In the genomic region with DNA sequence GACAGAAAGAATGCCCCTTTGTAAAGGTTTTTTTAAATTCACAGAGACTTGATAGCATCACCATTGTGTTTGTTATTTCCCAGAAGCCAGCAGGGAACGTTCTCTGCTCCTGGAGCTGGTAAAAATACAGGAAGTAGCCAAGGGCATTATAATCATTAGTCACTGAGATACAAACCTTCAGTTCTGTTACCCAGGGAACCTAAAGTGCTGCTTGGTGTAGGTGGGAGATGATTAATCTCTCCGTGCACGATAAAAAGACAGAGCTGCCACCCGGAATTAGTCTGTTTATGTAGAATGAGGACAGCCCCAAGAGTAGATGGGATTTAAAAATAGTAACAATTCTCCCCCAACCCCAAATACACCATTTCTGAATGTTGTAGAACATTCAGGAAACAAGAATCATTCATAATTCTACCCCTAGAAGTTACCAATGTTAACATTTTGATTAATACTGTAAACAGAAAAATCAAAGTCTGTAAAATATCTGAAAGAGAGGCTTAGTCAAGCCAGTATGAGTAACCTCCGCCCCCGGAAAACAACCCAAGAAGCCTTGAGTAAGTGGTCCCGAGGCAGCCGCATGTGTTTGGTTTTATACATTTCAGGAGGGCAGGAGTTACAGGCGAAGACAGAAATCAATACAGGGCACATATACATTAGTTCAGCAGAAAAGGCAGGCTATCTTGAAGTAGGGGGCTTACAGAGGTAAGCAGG, we compare ENCODE assay signal across 1 cellular context.
TF ChIP-seq lines count a peak whose summit lies in the region.

No MANE protein-coding gene starts in this region.

TF ChIP-seq in K562, 482 proteins besides CTCF, POLR2A, EP300 and RAD21 (continued from another document and continues in another):
- TF ChIP-seq, protein P1, sequence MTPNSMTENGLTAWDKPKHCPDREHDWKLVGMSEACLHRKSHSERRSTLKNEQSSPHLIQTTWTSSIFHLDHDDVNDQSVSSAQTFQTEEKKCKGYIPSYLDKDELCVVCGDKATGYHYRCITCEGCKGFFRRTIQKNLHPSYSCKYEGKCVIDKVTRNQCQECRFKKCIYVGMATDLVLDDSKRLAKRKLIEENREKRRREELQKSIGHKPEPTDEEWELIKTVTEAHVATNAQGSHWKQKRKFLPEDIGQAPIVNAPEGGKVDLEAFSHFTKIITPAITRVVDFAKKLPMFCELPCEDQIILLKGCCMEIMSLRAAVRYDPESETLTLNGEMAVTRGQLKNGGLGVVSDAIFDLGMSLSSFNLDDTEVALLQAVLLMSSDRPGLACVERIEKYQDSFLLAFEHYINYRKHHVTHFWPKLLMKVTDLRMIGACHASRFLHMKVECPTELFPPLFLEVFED (CRISPR knock-in tag; conservative IDR thresholded peaks at IDR 0.05): no peak
- TF ChIP-seq, protein P2, sequence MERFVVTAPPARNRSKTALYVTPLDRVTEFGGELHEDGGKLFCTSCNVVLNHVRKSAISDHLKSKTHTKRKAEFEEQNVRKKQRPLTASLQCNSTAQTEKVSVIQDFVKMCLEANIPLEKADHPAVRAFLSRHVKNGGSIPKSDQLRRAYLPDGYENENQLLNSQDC (CRISPR knock-in tag; IDR thresholded peaks at IDR 0.05): no peak
- TF ChIP-seq JUND (IDR thresholded peaks at IDR 0.05; ENCODE audit: borderline replicate concordance, low read depth, low read length): 0 out of 2 replicates have a peak, but pooled peaks have one; percentile 1
- TF ChIP-seq JUND (tag; IDR thresholded peaks at IDR 0.05; ENCODE audit: borderline replicate concordance, low read depth, low read length): peak; percentile 21; the same call in 1 of the 3 replicates
- no peak for TF ChIP-seq ZNF134 (CRISPR knock-in tag; conservative IDR thresholded peaks at IDR 0.05)
- TF ChIP-seq POLR3G (IDR thresholded peaks at IDR 0.05; ENCODE audit: extremely low read depth, insufficient read length, insufficient replicate concordance): no peak
- no peak for TF ChIP-seq RBM15 (IDR thresholded peaks at IDR 0.05; ENCODE audit: insufficient read depth, low read length)
- TF ChIP-seq, protein P3, sequence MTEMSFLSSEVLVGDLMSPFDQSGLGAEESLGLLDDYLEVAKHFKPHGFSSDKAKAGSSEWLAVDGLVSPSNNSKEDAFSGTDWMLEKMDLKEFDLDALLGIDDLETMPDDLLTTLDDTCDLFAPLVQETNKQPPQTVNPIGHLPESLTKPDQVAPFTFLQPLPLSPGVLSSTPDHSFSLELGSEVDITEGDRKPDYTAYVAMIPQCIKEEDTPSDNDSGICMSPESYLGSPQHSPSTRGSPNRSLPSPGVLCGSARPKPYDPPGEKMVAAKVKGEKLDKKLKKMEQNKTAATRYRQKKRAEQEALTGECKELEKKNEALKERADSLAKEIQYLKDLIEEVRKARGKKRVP (CRISPR knock-in tag; IDR thresholded peaks at IDR 0.05): no peak
- TF ChIP-seq, protein P4, sequence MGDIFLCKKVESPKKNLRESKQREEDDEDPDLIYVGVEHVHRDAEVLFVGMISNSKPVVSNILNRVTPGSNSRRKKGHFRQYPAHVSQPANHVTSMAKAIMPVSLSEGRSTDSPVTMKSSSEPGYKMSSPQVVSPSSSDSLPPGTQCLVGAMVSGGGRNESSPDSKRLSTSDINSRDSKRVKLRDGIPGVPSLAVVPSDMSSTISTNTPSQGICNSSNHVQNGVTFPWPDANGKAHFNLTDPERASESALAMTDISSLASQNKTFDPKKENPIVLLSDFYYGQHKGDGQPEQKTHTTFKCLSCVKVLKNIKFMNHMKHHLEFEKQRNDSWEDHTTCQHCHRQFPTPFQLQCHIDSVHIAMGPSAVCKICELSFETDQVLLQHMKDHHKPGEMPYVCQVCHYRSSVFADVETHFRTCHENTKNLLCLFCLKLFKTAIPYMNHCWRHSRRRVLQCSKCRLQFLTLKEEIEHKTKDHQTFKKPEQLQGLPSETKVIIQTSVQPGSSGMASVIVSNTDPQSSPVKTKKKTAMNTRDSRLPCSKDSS (IDR thresholded peaks at IDR 0.05; ENCODE audit: low read depth, partially characterized antibody): no peak
- TF ChIP-seq KLF10 (CRISPR knock-in tag; IDR thresholded peaks at IDR 0.05): no peak
- no peak for TF ChIP-seq CBX5 (IDR thresholded peaks at IDR 0.05; ENCODE audit: borderline replicate concordance, low read depth)
- TF ChIP-seq DPF2 (IDR thresholded peaks at IDR 0.05): peak; percentile 39; the same call in 1 of the 2 replicates
- TF ChIP-seq, protein P5, sequence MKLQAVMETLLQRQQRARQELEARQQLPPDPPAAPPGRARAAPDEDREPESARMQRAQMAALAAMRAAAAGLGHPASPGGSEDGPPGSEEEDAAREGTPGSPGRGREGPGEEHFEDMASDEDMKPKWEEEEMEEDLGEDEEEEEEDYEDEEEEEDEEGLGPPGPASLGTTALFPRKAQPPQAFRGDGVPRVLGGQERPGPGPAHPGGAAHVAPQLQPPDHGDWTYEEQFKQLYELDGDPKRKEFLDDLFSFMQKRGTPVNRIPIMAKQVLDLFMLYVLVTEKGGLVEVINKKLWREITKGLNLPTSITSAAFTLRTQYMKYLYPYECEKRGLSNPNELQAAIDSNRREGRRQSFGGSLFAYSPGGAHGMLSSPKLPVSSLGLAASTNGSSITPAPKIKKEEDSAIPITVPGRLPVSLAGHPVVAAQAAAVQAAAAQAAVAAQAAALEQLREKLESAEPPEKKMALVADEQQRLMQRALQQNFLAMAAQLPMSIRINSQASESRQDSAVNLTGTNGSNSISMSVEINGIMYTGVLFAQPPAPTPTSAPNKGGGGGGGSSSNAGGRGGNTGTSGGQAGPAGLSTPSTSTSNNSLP (IDR thresholded peaks at IDR 0.05; ENCODE audit: borderline replicate concordance, low read depth, low read length): no peak
- no peak for TF ChIP-seq GATAD2A (IDR thresholded peaks at IDR 0.05)
- TF ChIP-seq NR2F6 (CRISPR knock-in tag; IDR thresholded peaks at IDR 0.05): no peak
- TF ChIP-seq SPI1 (IDR thresholded peaks at IDR 0.05; ENCODE audit: borderline replicate concordance, low read depth, low read length): peak; percentile 47; the same call in 1 of the 2 replicates
- TF ChIP-seq, protein P6, sequence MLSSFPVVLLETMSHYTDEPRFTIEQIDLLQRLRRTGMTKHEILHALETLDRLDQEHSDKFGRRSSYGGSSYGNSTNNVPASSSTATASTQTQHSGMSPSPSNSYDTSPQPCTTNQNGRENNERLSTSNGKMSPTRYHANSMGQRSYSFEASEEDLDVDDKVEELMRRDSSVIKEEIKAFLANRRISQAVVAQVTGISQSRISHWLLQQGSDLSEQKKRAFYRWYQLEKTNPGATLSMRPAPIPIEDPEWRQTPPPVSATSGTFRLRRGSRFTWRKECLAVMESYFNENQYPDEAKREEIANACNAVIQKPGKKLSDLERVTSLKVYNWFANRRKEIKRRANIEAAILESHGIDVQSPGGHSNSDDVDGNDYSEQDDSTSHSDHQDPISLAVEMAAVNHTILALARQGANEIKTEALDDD (IDR thresholded peaks at IDR 0.05): no peak
- no peak for TF ChIP-seq ARID1B (IDR thresholded peaks at IDR 0.05)
- no peak for TF ChIP-seq NONO (IDR thresholded peaks at IDR 0.05; ENCODE audit: low read depth in 2 of 2, low read length in 1 of 2)
- TF ChIP-seq HNRNPK (IDR thresholded peaks at IDR 0.05; ENCODE audit: low read depth, low read length, poor library complexity, severe bottlenecking): no peak
- no peak for TF ChIP-seq ELF4 (CRISPR knock-in tag; IDR thresholded peaks at IDR 0.05)
- TF ChIP-seq, protein P7, sequence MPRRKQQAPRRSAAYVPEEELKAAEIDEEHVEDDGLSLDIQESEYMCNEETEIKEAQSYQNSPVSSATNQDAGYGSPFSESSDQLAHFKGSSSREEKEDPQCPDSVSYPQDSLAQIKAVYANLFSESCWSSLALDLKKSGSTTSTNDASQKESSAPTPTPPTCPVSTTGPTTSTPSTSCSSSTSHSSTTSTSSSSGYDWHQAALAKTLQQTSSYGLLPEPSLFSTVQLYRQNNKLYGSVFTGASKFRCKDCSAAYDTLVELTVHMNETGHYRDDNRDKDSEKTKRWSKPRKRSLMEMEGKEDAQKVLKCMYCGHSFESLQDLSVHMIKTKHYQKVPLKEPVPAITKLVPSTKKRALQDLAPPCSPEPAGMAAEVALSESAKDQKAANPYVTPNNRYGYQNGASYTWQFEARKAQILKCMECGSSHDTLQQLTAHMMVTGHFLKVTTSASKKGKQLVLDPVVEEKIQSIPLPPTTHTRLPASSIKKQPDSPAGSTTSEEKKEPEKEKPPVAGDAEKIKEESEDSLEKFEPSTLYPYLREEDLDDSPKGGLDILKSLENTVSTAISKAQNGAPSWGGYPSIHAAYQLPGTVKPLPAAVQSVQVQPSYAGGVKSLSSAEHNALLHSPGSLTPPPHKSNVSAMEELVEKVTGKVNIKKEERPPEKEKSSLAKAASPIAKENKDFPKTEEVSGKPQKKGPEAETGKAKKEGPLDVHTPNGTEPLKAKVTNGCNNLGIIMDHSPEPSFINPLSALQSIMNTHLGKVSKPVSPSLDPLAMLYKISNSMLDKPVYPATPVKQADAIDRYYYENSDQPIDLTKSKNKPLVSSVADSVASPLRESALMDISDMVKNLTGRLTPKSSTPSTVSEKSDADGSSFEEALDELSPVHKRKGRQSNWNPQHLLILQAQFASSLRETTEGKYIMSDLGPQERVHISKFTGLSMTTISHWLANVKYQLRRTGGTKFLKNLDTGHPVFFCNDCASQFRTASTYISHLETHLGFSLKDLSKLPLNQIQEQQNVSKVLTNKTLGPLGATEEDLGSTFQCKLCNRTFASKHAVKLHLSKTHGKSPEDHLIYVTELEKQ (CRISPR knock-in tag; IDR thresholded peaks at IDR 0.05): no peak
- TF ChIP-seq DNMT1 (IDR thresholded peaks at IDR 0.05): no peak
- TF ChIP-seq, protein P8, sequence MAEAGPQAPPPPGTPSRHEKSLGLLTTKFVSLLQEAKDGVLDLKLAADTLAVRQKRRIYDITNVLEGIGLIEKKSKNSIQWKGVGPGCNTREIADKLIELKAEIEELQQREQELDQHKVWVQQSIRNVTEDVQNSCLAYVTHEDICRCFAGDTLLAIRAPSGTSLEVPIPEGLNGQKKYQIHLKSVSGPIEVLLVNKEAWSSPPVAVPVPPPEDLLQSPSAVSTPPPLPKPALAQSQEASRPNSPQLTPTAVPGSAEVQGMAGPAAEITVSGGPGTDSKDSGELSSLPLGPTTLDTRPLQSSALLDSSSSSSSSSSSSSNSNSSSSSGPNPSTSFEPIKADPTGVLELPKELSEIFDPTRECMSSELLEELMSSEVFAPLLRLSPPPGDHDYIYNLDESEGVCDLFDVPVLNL (CRISPR knock-in tag; IDR thresholded peaks at IDR 0.05; ENCODE audit: low read depth): no peak
- TF ChIP-seq THRAP3 (IDR thresholded peaks at IDR 0.05; ENCODE audit: borderline replicate concordance): no peak
- TF ChIP-seq, protein P9, sequence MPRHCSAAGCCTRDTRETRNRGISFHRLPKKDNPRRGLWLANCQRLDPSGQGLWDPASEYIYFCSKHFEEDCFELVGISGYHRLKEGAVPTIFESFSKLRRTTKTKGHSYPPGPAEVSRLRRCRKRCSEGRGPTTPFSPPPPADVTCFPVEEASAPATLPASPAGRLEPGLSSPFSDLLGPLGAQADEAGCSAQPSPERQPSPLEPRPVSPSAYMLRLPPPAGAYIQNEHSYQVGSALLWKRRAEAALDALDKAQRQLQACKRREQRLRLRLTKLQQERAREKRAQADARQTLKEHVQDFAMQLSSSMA (CRISPR knock-in tag; IDR thresholded peaks at IDR 0.05): no peak
- TF ChIP-seq SMC3 (conservative IDR thresholded peaks at IDR 0.05; ENCODE audit: insufficient read depth, low read depth, low read length): no peak
- no peak for TF ChIP-seq CREM (IDR thresholded peaks at IDR 0.05; ENCODE audit: low read depth)
- no peak for TF ChIP-seq ZNF561 (CRISPR knock-in tag; conservative IDR thresholded peaks at IDR 0.05)
- no peak for TF ChIP-seq GABPA (tag; conservative IDR thresholded peaks at IDR 0.05; ENCODE audit: low read depth)
- TF ChIP-seq ZNF436 (CRISPR knock-in tag; IDR thresholded peaks at IDR 0.05): no peak
- no peak for TF ChIP-seq EZH2 (IDR thresholded peaks at IDR 0.05; ENCODE audit: borderline replicate concordance, low read depth, low read length)
- TF ChIP-seq, protein P10, sequence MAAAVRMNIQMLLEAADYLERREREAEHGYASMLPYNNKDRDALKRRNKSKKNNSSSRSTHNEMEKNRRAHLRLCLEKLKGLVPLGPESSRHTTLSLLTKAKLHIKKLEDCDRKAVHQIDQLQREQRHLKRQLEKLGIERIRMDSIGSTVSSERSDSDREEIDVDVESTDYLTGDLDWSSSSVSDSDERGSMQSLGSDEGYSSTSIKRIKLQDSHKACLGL (CRISPR knock-in tag; IDR thresholded peaks at IDR 0.05; ENCODE audit: borderline replicate concordance, poor library complexity, severe bottlenecking): no peak
- TF ChIP-seq KDM1A (IDR thresholded peaks at IDR 0.05): peak; percentile 19 to 21; a peak in 2 of 4 replicates
- no peak for TF ChIP-seq JUN (IDR thresholded peaks at IDR 0.05; ENCODE audit: borderline replicate concordance, low read depth, low read length)
- TF ChIP-seq JUN (CRISPR knock-in tag; IDR thresholded peaks at IDR 0.05; ENCODE audit: borderline replicate concordance): no peak
- no peak for TF ChIP-seq PRMT5 (CRISPR knock-in tag; IDR thresholded peaks at IDR 0.05)
- no peak for TF ChIP-seq ZNF282 (CRISPR knock-in tag; IDR thresholded peaks at IDR 0.05)
- TF ChIP-seq PRPF4 (IDR thresholded peaks at IDR 0.05; ENCODE audit: insufficient read depth, low read depth, low read length, poor library complexity, severe bottlenecking): no peak
- no peak for TF ChIP-seq ZNF57 (CRISPR knock-in tag; IDR thresholded peaks at IDR 0.05)
